2 cellular contexts compared by ENCODE assay signal in the genomic region with DNA sequence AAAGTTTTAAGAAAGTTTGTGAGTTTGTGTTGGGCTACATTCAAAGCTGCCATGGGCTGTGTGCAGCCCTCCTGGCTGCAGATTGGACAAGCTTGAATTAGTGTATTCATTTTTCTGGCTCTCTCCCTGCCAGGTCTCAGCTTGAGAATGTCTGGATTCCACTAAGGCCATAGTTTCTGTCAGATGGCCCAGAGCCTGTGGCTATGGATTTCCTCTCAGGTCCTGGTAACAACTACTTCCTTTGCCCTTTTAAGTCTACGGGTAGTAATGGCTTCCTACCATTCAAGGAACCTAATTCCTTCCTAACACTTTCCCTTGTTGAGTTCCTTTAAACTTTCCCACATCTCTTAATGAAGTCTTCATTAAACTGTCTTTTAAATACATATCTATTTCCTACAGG.
TF ChIP-seq lines count a peak whose summit lies in the region.

No MANE protein-coding gene starts in this region.

TF ChIP-seq in SK-N-SH treated with all-trans-retinoic acid at 6 μM for 48 hours, 23 proteins besides CTCF, POLR2A, EP300 and RAD21 (continued from another document):
- TF ChIP-seq, protein P1, sequence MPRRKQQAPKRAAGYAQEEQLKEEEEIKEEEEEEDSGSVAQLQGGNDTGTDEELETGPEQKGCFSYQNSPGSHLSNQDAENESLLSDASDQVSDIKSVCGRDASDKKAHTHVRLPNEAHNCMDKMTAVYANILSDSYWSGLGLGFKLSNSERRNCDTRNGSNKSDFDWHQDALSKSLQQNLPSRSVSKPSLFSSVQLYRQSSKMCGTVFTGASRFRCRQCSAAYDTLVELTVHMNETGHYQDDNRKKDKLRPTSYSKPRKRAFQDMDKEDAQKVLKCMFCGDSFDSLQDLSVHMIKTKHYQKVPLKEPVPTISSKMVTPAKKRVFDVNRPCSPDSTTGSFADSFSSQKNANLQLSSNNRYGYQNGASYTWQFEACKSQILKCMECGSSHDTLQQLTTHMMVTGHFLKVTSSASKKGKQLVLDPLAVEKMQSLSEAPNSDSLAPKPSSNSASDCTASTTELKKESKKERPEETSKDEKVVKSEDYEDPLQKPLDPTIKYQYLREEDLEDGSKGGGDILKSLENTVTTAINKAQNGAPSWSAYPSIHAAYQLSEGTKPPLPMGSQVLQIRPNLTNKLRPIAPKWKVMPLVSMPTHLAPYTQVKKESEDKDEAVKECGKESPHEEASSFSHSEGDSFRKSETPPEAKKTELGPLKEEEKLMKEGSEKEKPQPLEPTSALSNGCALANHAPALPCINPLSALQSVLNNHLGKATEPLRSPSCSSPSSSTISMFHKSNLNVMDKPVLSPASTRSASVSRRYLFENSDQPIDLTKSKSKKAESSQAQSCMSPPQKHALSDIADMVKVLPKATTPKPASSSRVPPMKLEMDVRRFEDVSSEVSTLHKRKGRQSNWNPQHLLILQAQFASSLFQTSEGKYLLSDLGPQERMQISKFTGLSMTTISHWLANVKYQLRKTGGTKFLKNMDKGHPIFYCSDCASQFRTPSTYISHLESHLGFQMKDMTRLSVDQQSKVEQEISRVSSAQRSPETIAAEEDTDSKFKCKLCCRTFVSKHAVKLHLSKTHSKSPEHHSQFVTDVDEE (CRISPR knock-in tag; IDR thresholded peaks at IDR 0.05) = no peak
- TF ChIP-seq TCF4 (CRISPR knock-in tag; IDR thresholded peaks at IDR 0.05; ENCODE audit: borderline replicate concordance) (no peak), ZNF70 (CRISPR knock-in tag; IDR thresholded peaks at IDR 0.05) (no peak), ARNTL (CRISPR knock-in tag; IDR thresholded peaks at IDR 0.05; ENCODE audit: borderline replicate concordance, low read depth) (no peak), PPARA (CRISPR knock-in tag; IDR thresholded peaks at IDR 0.05; ENCODE audit: borderline replicate concordance) (no peak), ZC3H10 (CRISPR knock-in tag; IDR thresholded peaks at IDR 0.05) (no peak), CSDC2 (CRISPR knock-in tag; IDR thresholded peaks at IDR 0.05) (no peak)
- TF ChIP-seq, protein P2, sequence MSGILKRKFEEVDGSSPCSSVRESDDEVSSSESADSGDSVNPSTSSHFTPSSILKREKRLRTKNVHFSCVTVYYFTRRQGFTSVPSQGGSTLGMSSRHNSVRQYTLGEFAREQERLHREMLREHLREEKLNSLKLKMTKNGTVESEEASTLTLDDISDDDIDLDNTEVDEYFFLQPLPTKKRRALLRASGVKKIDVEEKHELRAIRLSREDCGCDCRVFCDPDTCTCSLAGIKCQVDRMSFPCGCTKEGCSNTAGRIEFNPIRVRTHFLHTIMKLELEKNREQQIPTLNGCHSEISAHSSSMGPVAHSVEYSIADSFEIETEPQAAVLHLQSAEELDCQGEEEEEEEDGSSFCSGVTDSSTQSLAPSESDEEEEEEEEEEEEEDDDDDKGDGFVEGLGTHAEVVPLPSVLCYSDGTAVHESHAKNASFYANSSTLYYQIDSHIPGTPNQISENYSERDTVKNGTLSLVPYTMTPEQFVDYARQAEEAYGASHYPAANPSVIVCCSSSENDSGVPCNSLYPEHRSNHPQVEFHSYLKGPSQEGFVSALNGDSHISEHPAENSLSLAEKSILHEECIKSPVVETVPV (CRISPR knock-in tag; IDR thresholded peaks at IDR 0.05) = no peak
- TF ChIP-seq, protein P3, sequence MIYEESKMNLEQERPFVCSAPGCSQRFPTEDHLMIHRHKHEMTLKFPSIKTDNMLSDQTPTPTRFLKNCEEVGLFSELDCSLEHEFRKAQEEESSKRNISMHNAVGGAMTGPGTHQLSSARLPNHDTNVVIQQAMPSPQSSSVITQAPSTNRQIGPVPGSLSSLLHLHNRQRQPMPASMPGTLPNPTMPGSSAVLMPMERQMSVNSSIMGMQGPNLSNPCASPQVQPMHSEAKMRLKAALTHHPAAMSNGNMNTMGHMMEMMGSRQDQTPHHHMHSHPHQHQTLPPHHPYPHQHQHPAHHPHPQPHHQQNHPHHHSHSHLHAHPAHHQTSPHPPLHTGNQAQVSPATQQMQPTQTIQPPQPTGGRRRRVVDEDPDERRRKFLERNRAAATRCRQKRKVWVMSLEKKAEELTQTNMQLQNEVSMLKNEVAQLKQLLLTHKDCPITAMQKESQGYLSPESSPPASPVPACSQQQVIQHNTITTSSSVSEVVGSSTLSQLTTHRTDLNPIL (CRISPR knock-in tag; IDR thresholded peaks at IDR 0.05; ENCODE audit: low read depth) = no peak

TF ChIP-seq in SK-N-SH, 30 proteins besides CTCF, POLR2A, EP300 and RAD21 (continued from another document):
- TF ChIP-seq, protein P4, sequence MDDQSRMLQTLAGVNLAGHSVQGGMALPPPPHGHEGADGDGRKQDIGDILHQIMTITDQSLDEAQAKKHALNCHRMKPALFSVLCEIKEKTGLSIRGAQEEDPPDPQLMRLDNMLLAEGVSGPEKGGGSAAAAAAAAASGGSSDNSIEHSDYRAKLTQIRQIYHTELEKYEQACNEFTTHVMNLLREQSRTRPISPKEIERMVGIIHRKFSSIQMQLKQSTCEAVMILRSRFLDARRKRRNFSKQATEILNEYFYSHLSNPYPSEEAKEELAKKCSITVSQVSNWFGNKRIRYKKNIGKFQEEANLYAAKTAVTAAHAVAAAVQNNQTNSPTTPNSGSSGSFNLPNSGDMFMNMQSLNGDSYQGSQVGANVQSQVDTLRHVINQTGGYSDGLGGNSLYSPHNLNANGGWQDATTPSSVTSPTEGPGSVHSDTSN (IDR thresholded peaks at IDR 0.05) = no peak
- TF ChIP-seq FOXM1 (IDR thresholded peaks at IDR 0.05; ENCODE audit: low read depth) = no peak
